ENCODE assay signal across 20 cellular contexts in genomic region chr6:110746680-110747079, GRCh38.
A peak's percentile ranks its signal among the peaks of the same experiment; 100 is the strongest.
DNase-seq lines count a peak whose midpoint lies in the region; ATAC-seq, FAIRE-seq and TF ChIP-seq lines count a peak whose summit lies in the region.
"Had no signal": no experiment of that assay in that cellular context is flagged by ENCODE, and none has a peak within 500 bp of the region (broad histone marks: within the 10 kb centered on the region; RNA-seq: fewer than 3 reads in every experiment).

No MANE protein-coding gene starts in this region.

- CTCF ChIA-PET in HepG2 (lab: Yijun Ruan, JAX; ENCODE audit: low intra/inter-chr PET ratio, low total read pairs): no interaction called here

- FAIRE-seq in RCC 7860 (lab: Jason Lieb, UNC) (peak; percentile 80), HepG2 (lab: Jason Lieb, UNC) (peak; percentile 81)
- FAIRE-seq: GM12878 had no signal

- intact Hi-C loops in HepG2 (cut with micrococcal nuclease; ENCODE audit: unreplicated experiment): loop anchor here (2.0 kb wide), 1 partner anchor 68 kb away; the partner anchor contains the start of gene CDK19
- intact Hi-C loops in left ventricle myocardium superior (cut with micrococcal nuclease): no loop called here

- ATAC-seq in HepG2 (peak; percentile 99), left ventricle myocardium superior (no peak), upper lobe of left lung (ENCODE audit: low FRiP score in 2 of 2) (no peak)
- ATAC-seq: GM12878 had no signal

- peak; percentile 37 for DNase-seq in RCC 7860 (ENCODE audit: low spot score)
- DNase-seq in fibroblast of pulmonary artery (ENCODE audit: low read depth): peak; percentile 4
- peak; percentile 93 for DNase-seq in HepG2 (ENCODE audit: low spot score)
- DNase-seq in left ventricle myocardium superior: no peak
- DNase-seq in upper lobe of left lung: no peak
- no peak for DNase-seq in UCSD-AML1 (lab: John Stamatoyannopoulos, UW; ENCODE audit: unreplicated experiment)
- no peak for DNase-seq in coronary artery (ENCODE audit: low spot score)
- DNase-seq: CD8-positive, alpha-beta memory T cell; GDM1; HFFc6; Karpas-422; MG63; NCI-H1092; NCI-H146; NCI-H2081; NCI-H774; SHP77 had no signal

- no peak overlapping the region for H2AFZ ChIP-seq in HepG2 (ENCODE audit: low read length)

- peak overlapping the region; percentile 69 for H3K9ac ChIP-seq in HepG2 (ENCODE audit: insufficient read depth, low read depth, low read length)
- H3K9ac ChIP-seq: BLaER1 treated with 17β-estradiol and CSF1 and Interleukin-3, amounts not matched to agents 10 nM and 100 nM had no signal

- H3K4me2 ChIP-seq in HepG2 (ENCODE audit: low read depth, low read length): peak overlapping the region; percentile 71
- H3K4me2 ChIP-seq: BLaER1 treated with 17β-estradiol and CSF1 and Interleukin-3, amounts not matched to agents 10 nM and 100 nM had no signal

- H4K20me1 ChIP-seq in HepG2 (ENCODE audit: insufficient read depth, low read length): no peaks in the 10 kb centered on the region

- H3K4me3 ChIP-seq in fibroblast of pulmonary artery (replicated peaks; ENCODE audit: low read depth, low read length) (no peak overlapping the region), HepG2 (replicated peaks in 1 of 3; ENCODE audit: insufficient read depth in 1 of 3, low read depth in 2 of 3, low read length in 3 of 3) (peak overlapping the region; percentile 47 to 63 (median 48); a peak in 5 of 6 replicates), upper lobe of left lung (no peak overlapping the region), coronary artery (no peak overlapping the region)
- H3K4me3 ChIP-seq: BLaER1 treated with 17β-estradiol and CSF1 and Interleukin-3, amounts not matched to agents 10 nM and 100 nM; GM12878; MG63 had no signal

- TF ChIP-seq POLR2A in HepG2 (IDR thresholded peaks at IDR 0.05; ENCODE audit: insufficient read depth in 1 of 2, low read depth in 2 of 2, low read length in 2 of 2) (no peak; a peak in 2 of 4 replicates), upper lobe of left lung (IDR thresholded peaks at IDR 0.05) (no peak)

- H3K27ac ChIP-seq in 22Rv1 (peak overlapping the region; percentile 57), HepG2 (ENCODE audit: extremely low read length, insufficient read depth, low read length) (peak overlapping the region; percentile 81), upper lobe of left lung (no peak overlapping the region), coronary artery (no peak overlapping the region)
- H3K27ac ChIP-seq: BLaER1 treated with 17β-estradiol and CSF1 and Interleukin-3, amounts not matched to agents 10 nM and 100 nM had no signal

- no peak for TF ChIP-seq CTCF in 22Rv1 (IDR thresholded peaks at IDR 0.05)
- TF ChIP-seq CTCF in fibroblast of pulmonary artery (IDR thresholded peaks at IDR 0.05; ENCODE audit: low read length, missing control alignments): no peak
- TF ChIP-seq CTCF in HepG2 (CRISPR knock-in tag; IDR thresholded peaks at IDR 0.05): no peak
- TF ChIP-seq CTCF in upper lobe of left lung (IDR thresholded peaks at IDR 0.05): no peak
- TF ChIP-seq CTCF in coronary artery (IDR thresholded peaks at IDR 0.05): no peak

- BruUV-seq in HepG2 (replicated peaks; lab: Mats Ljungman, UMichigan): no TSS peak

- H3K79me2 ChIP-seq in HepG2 (ENCODE audit: insufficient read depth, low read length): peaks cover 47% of the 10 kb centered on the region

- H3K36me3 ChIP-seq in HepG2 (replicated peaks in 1 of 2; ENCODE audit: control insufficient read depth in 1 of 2, insufficient read depth in 2 of 2, low read length in 2 of 2): peaks cover 0 to 19% of the 10 kb centered on the region in 2 experiments; a peak in 1 of 5 replicates
- peaks cover 0 to 2% (median 0%) of the 10 kb centered on the region in 4 donors for H3K36me3 ChIP-seq in upper lobe of left lung
- H3K36me3 ChIP-seq: MG63 had no signal

- no peak for TF ChIP-seq RAD21 in HepG2 (CRISPR knock-in tag; IDR thresholded peaks at IDR 0.05)

- POLR2A ChIA-PET in HepG2 (lab: Yijun Ruan, JAX): interaction anchor here (1.2 to 3.7 kb wide), 4 partner anchors 9 to 129 kb away, joined by 3 to 33 read pairs (median 20); partner anchors contain the start of genes AMD1 and CDK19

- in situ Hi-C loops in HepG2 (cut with HindIII; ENCODE audit: extremely low pct_ligation_motif_present, low pct_unique_long_range_greater_than_20kb): no loop called here

- peaks cover 20% of the 10 kb centered on the region for H3K9me3 ChIP-seq in HepG2 (ENCODE audit: low read length)
- peaks cover 6 to 17% (median 13%) of the 10 kb centered on the region in 4 donors for H3K9me3 ChIP-seq in upper lobe of left lung

- H3K27me3 ChIP-seq in HepG2 (ENCODE audit: control insufficient read depth in 1 of 2, insufficient read depth in 2 of 2, low read length in 2 of 2) (no peaks in the 10 kb centered on the region), upper lobe of left lung (no peaks in the 10 kb centered on the region)
- H3K27me3 ChIP-seq: BLaER1 treated with 17β-estradiol and CSF1 and Interleukin-3, amounts not matched to agents 10 nM and 100 nM; MG63 had no signal

- TF ChIP-seq EP300 in HepG2 (IDR thresholded peaks at IDR 0.05; ENCODE audit: low read depth in 2 of 2, low read length in 2 of 2) (peak in 1 of 2 experiments; percentile 79; a peak in 2 of 4 replicates), HepG2 (CRISPR knock-in tag; IDR thresholded peaks at IDR 0.05; ENCODE audit: borderline replicate concordance) (no peak; the same call in 1 of the 2 replicates), upper lobe of left lung (IDR thresholded peaks at IDR 0.05) (no peak)

- H3K4me1 ChIP-seq in HepG2 (ENCODE audit: insufficient read depth, low read length) (peaks cover 57% of the 10 kb centered on the region), upper lobe of left lung (peaks cover 0 to 4% (median 0%) of the 10 kb centered on the region in 4 donors)

- 0% methylated on average over 1 of the region's 1 CpG for WGBS in HepG2 (ENCODE audit: low lambda C conversion rate)
- 70 to 78% methylated on average over 1 of the region's 1 CpG for WGBS in upper lobe of left lung, 2 donors

TF ChIP-seq in HepG2, 621 proteins besides CTCF, POLR2A, EP300 and RAD21 (continues in another document):
- TF ChIP-seq ZNF362 (CRISPR knock-in tag; IDR thresholded peaks at IDR 0.05; ENCODE audit: borderline replicate concordance) (no peak), PHF21A (CRISPR knock-in tag; IDR thresholded peaks at IDR 0.05) (0 out of 2 replicates have a peak, but pooled peaks have one; percentile 48), GRHL1 (CRISPR knock-in tag; conservative IDR thresholded peaks at IDR 0.05) (no peak), NR2C2 (CRISPR knock-in tag; IDR thresholded peaks at IDR 0.05; ENCODE audit: borderline replicate concordance) (no peak), THAP11 (CRISPR knock-in tag; IDR thresholded peaks at IDR 0.05) (peak; percentile 39; the same call in 1 of the 2 replicates), UBTF (CRISPR knock-in tag; IDR thresholded peaks at IDR 0.05) (no peak), NKX3-1 (CRISPR knock-in tag; IDR thresholded peaks at IDR 0.05) (no peak), TAF15 (IDR thresholded peaks at IDR 0.05; ENCODE audit: low read depth, low read length, poor library complexity, severe bottlenecking) (no peak), LBX2 (CRISPR knock-in tag; IDR thresholded peaks at IDR 0.05; ENCODE audit: borderline replicate concordance) (no peak), ZNF703 (CRISPR knock-in tag; IDR thresholded peaks at IDR 0.05; ENCODE audit: borderline replicate concordance) (no peak), ELF3 (CRISPR knock-in tag; IDR thresholded peaks at IDR 0.05) (no peak), ZNF138 (CRISPR knock-in tag; IDR thresholded peaks at IDR 0.05; ENCODE audit: low read depth) (no peak)

Comparison
In these comparisons a context has a peak if more than half of its experiments do, and no peak if none do; other contexts are left out.
1. H3K27ac ChIP-seq: peak in 22Rv1 (single experiment) and HepG2 (single experiment); none in upper lobe of left lung (0 of 4) and coronary artery (0 of 2).
2. DNase-seq: peak in RCC 7860 (single experiment), fibroblast of pulmonary artery (single experiment) and HepG2 (single experiment); none in left ventricle myocardium superior (single experiment), upper lobe of left lung (0 of 2), UCSD-AML1 (single experiment) and coronary artery (single experiment).
3. H3K4me3 ChIP-seq: peak in HepG2 (3 of 3); none in fibroblast of pulmonary artery (single experiment), upper lobe of left lung (0 of 4) and coronary artery (single experiment).